Comparison of ENCODE assay signal across 16 cellular contexts in genomic region chr1:235041201-235041600, GRCh38.
A peak's percentile ranks its signal among the peaks of the same experiment; 100 is the strongest.
DNase-seq lines count a peak whose midpoint lies in the region; ATAC-seq and TF ChIP-seq lines count a peak whose summit lies in the region.
"Had no signal": no experiment of that assay in that cellular context is flagged by ENCODE, and none has a peak within 500 bp of the region (broad histone marks: within the 10 kb centered on the region; RNA-seq: fewer than 3 reads in every experiment).

No MANE protein-coding gene starts in this region.

- DNase-seq in activated effector memory CD4-positive, alpha-beta T cell treated with anti-CD3 and anti-CD28 coated beads, Interleukin-2, amount 50 U/mL, for 16 hours: peak; percentile 53
- no peak for DNase-seq in activated effector memory CD4-positive, alpha-beta T cell treated with Interleukin-2 at 50 U/mL for 16 hours
- DNase-seq in OCI-LY7 (ENCODE audit: low spot score) (no peak), ovary (no peak)
- DNase-seq in stimulated activated CD8-positive, alpha-beta memory T cell treated with anti-CD3 and anti-CD28 coated beads, Interleukin-4, amount 100 ng/mL, for 48 hours: peak; percentile 23
- no peak for DNase-seq in stimulated activated CD4-positive, alpha-beta T cell treated with anti-CD3 and anti-CD28 coated beads, Interleukin-4, amount 100 ng/mL, for 4 hours
- DNase-seq: body of pancreas; gastrocnemius medialis; NCI-H1092 treated with DMSO at 0.1 percent for 48 hours; stimulated activated CD4-positive, alpha-beta T cell treated with anti-CD3 and anti-CD28 coated beads, Interleukin-2, amount 100 ng/mL, for 48 hours; stimulated activated naive CD8-positive, alpha-beta T cell treated with anti-CD3 and anti-CD28 coated beads, Interleukin-15, Interleukin-2, amounts not matched to agents 100 U/mL and 50 U/mL, for 24 hours had no signal

- H3K27me3 ChIP-seq in ovary: no peaks in the 10 kb centered on the region
- H3K27me3 ChIP-seq: body of pancreas, gastrocnemius medialis had no signal

- CTCF ChIA-PET in OCI-LY7 (lab: Charles Lee; ENCODE audit: unreplicated experiment): no interaction called here

- H3K27ac Mint-ChIP-seq in dendritic cell treated with granulocyte-macrophage colony-stimulating factor and Interleukin-4, amounts not matched to agents 40 ng/mL and 50 ng/mL, for 4 days: peak overlapping the region; percentile 96
- H3K27ac Mint-ChIP-seq: WTC11 had no signal

- ATAC-seq in HG02759 (IDR thresholded peaks at IDR 0.05; ENCODE audit: unreplicated experiment): no peak
- ATAC-seq: body of pancreas; stimulated activated naive CD8-positive, alpha-beta T cell treated with anti-CD3 and anti-CD28 coated beads, Interleukin-15, Interleukin-2, amounts not matched to agents 100 U/mL and 50 U/mL, for 24 hours; WTC11 had no signal

- H3K4me1 ChIP-seq in OCI-LY7 (ENCODE audit: insufficient read depth, low read length, poor library complexity, severe bottlenecking) (no peaks in the 10 kb centered on the region), ovary (ENCODE audit: insufficient read depth) (no peaks in the 10 kb centered on the region)
- H3K4me1 ChIP-seq: body of pancreas, gastrocnemius medialis, HAP-1 had no signal

- no peaks in the 10 kb centered on the region for H3K9me2 ChIP-seq in OCI-LY7 (ENCODE audit: insufficient read depth, low read length)

- H4K20me1 ChIP-seq in OCI-LY7 (ENCODE audit: insufficient read depth, low read length): no peaks in the 10 kb centered on the region

- no peak for TF ChIP-seq POLR2A in ovary (IDR thresholded peaks at IDR 0.05)

- H3K4me2 ChIP-seq in OCI-LY7 (ENCODE audit: low read length): no peak overlapping the region

- TF ChIP-seq CTCF in OCI-LY7 (conservative IDR thresholded peaks at IDR 0.05; ENCODE audit: low read length): no peak
- no peak for TF ChIP-seq CTCF in ovary (IDR thresholded peaks at IDR 0.05)

- H3K27ac ChIP-seq in OCI-LY7 (ENCODE audit: low read depth, low read length, poor library complexity, severe bottlenecking): no peak overlapping the region
- no peak overlapping the region for H3K27ac ChIP-seq in ovary
- H3K27ac ChIP-seq: body of pancreas, RWPE1 had no signal

- BruUV-seq in OCI-LY7 (replicated peaks; lab: Mats Ljungman, UMichigan): no TSS peak

- no peak overlapping the region for H3K4me3 Mint-ChIP-seq in dendritic cell treated with granulocyte-macrophage colony-stimulating factor and Interleukin-4, amounts not matched to agents 40 ng/mL and 50 ng/mL, for 4 days
- H3K4me3 Mint-ChIP-seq: WTC11 had no signal

- H3K4me3 ChIP-seq in OCI-LY7 (ENCODE audit: low read depth, low read length, poor library complexity, severe bottlenecking): no peak overlapping the region
- H3K4me3 ChIP-seq in ovary: no peak overlapping the region
- H3K4me3 ChIP-seq: body of pancreas, gastrocnemius medialis, HAP-1 had no signal

- H2AFZ ChIP-seq in OCI-LY7 (ENCODE audit: low read length): peak overlapping the region; percentile 20; the same call in 1 of the 2 replicates

- H3K36me3 Mint-ChIP-seq in dendritic cell treated with granulocyte-macrophage colony-stimulating factor and Interleukin-4, amounts not matched to agents 40 ng/mL and 50 ng/mL, for 4 days (ENCODE audit: low read depth): peaks cover 5% of the 10 kb centered on the region

- H3K9me3 Mint-ChIP-seq in dendritic cell treated with granulocyte-macrophage colony-stimulating factor and Interleukin-4, amounts not matched to agents 40 ng/mL and 50 ng/mL, for 4 days: peaks cover 5% of the 10 kb centered on the region

- peaks cover 46% of the 10 kb centered on the region for H3K4me1 Mint-ChIP-seq in dendritic cell treated with granulocyte-macrophage colony-stimulating factor and Interleukin-4, amounts not matched to agents 40 ng/mL and 50 ng/mL, for 4 days (ENCODE audit: low read depth)
- H3K4me1 Mint-ChIP-seq: WTC11 had no signal

- intact Hi-C loops in OCI-LY7 (cut with micrococcal nuclease; ENCODE audit: unreplicated experiment) (no loop called here), ovary (cut with DNase I) (no loop called here)
- intact Hi-C loops in dendritic cell treated with granulocyte-macrophage colony-stimulating factor and Interleukin-4, amounts not matched to agents 40 ng/mL and 50 ng/mL, for 4 days (cut with micrococcal nuclease): loop anchor here (2.0 kb wide), 1 partner anchor 56 kb away; no protein-coding TSS in a partner anchor

- POLR2A ChIA-PET in OCI-LY7 (lab: Charles Lee): interaction anchor here (1.1 kb wide), 1 partner anchor 10 kb away, joined by 5 read pairs; no protein-coding TSS in a partner anchor

- TF ChIP-seq EP300 in ovary (IDR thresholded peaks at IDR 0.05): no peak

- no peaks in the 10 kb centered on the region for H3K79me2 ChIP-seq in OCI-LY7 (ENCODE audit: insufficient read depth, low read depth, low read length)

- no peaks in the 10 kb centered on the region for H3K27me3 Mint-ChIP-seq in dendritic cell treated with granulocyte-macrophage colony-stimulating factor and Interleukin-4, amounts not matched to agents 40 ng/mL and 50 ng/mL, for 4 days

- H3K9me3 ChIP-seq in OCI-LY7 (ENCODE audit: low read length) (peaks cover 9% of the 10 kb centered on the region; the same call in 1 of the 2 replicates), ovary (no peaks in the 10 kb centered on the region)
- H3K9me3 ChIP-seq: body of pancreas, gastrocnemius medialis, HAP-1 had no signal

- H3K36me3 ChIP-seq in OCI-LY7 (ENCODE audit: insufficient read depth, low read length): no peaks in the 10 kb centered on the region
- H3K36me3 ChIP-seq in ovary: no peaks in the 10 kb centered on the region
- H3K36me3 ChIP-seq: gastrocnemius medialis, HAP-1 had no signal

Comparison
In these comparisons a context has a peak if more than half of its experiments do, and no peak if none do; other contexts are left out.
1. DNase-seq: peak in activated effector memory CD4-positive, alpha-beta T cell treated with anti-CD3 and anti-CD28 coated beads, Interleukin-2, amount 50 U/mL, for 16 hours (single experiment) and stimulated activated CD8-positive, alpha-beta memory T cell treated with anti-CD3 and anti-CD28 coated beads, Interleukin-4, amount 100 ng/mL, for 48 hours (single experiment); none in activated effector memory CD4-positive, alpha-beta T cell treated with Interleukin-2 at 50 U/mL for 16 hours (single experiment), OCI-LY7 (single experiment), stimulated activated CD4-positive, alpha-beta T cell treated with anti-CD3 and anti-CD28 coated beads, Interleukin-4, amount 100 ng/mL, for 4 hours (0 of 2) and ovary (0 of 5).